8 cellular contexts compared by ENCODE assay signal in the genomic region with DNA sequence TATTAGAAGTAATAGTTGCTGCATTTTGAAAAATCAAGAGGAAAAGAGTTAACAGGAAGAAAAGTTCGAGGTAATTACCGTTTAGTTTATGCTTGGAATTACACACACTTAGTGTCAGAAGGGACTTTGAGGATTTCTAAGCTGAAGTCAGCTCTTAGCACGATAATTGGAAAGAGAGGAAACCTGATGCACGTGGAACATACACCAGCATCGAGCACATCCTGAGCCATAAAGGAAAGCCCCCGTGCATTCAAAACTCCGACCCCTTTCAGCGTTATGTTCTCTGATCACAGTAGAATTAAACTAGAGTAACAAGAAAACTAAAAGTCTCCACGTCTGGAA. TPM values are rescaled to one million over a fixed set of nuclear protein-coding genes. Genes with fewer than 3 reads are reported as not detected.
DNase-seq lines count a peak whose midpoint lies in the region; ATAC-seq and TF ChIP-seq lines count a peak whose summit lies in the region.

No MANE protein-coding gene starts in this region.

- no peaks in the 10 kb centered on the region for H3K9me3 ChIP-seq in SJCRH30 (replicated peaks)
- H3K9me3 ChIP-seq in gastroesophageal sphincter, result no peaks in the 10 kb centered on the region

- H3K27ac ChIP-seq in SJCRH30 (peak overlapping the region; percentile 24; the same call in 1 of the 2 replicates), gastroesophageal sphincter (peak overlapping the region; percentile 54 to 95 (median 88)), skin epidermis (peak overlapping the region in 12 of 21 experiments; percentile 55 to 92 (median 84))

- H3K4me1 ChIP-seq in SJCRH30, result peaks cover 8% of the 10 kb centered on the region
- peaks cover 0 to 47% (median 7%) of the 10 kb centered on the region in 3 donors for H3K4me1 ChIP-seq in gastroesophageal sphincter

- peak overlapping the region; percentile 88 for H3K4me3 ChIP-seq in SJCRH30
- H3K4me3 ChIP-seq in gastroesophageal sphincter, result peak overlapping the region; percentile 84 to 90
- peak overlapping the region; percentile 72 to 96 (median 85) for H3K4me3 ChIP-seq in skin epidermis

- WGBS in gastroesophageal sphincter (ENCODE audit: low coverage in 1 of 2), 2 donors, result 0 to 3% methylated on average over 8 to 9 of the region's 9 CpGs

- H3K36me3 ChIP-seq in SJCRH30 (0 out of 2 replicates have a peak, but pooled peaks cover 2% of the 10 kb centered on the region), gastroesophageal sphincter (no peaks in the 10 kb centered on the region)

- no peak for TF ChIP-seq CTCF in gastroesophageal sphincter (IDR thresholded peaks at IDR 0.05)

- no peak for TF ChIP-seq POLR2A in gastroesophageal sphincter (IDR thresholded peaks at IDR 0.05)

- ATAC-seq in HG02763 (IDR thresholded peaks at IDR 0.05; ENCODE audit: unreplicated experiment) (peak; percentile 15), gastroesophageal sphincter (peak; percentile 13)

- TF ChIP-seq EP300 in gastroesophageal sphincter (IDR thresholded peaks at IDR 0.05), result no peak

- H3K27me3 ChIP-seq in SJCRH30 (no peaks in the 10 kb centered on the region), gastroesophageal sphincter (no peaks in the 10 kb centered on the region)

- peak; percentile 57 for DNase-seq in NCI-H82 (lab: John Stamatoyannopoulos, UW)
- DNase-seq in NCI-H82 treated with DMSO at 0.1 percent for 48 hours (lab: John Stamatoyannopoulos, UW; ENCODE audit: unreplicated experiment), result no peak
- DNase-seq in SJCRH30, result no peak
- DNase-seq in HuH-7.5 (ENCODE audit: low spot score), result no peak
- no peak for DNase-seq in occipital lobe (lab: John Stamatoyannopoulos, UW)

RNA-seq across cellular contexts. Expression of a gene that starts 0.4 kb away (rescaled TPM):
- 69.2 and 75.6 TPM in 2 replicates for total RNA-seq in SJCRH30 (2014; rRNA removed; shearing (Covaris generic))
- 10 to 100 TPM; 22.8 to 76.0 (median 48.0) TPM for total RNA-seq in gastroesophageal sphincter
- 51.8 TPM for total RNA-seq in occipital lobe

Comparison
In these comparisons a context has a peak if more than half of its experiments do, and no peak if none do; other contexts are left out.
1. H3K27ac ChIP-seq: peak in every context shown above with its lines; median percentile 88 in gastroesophageal sphincter; 84 in skin epidermis; 24 in SJCRH30.